Comparison of ENCODE assay signal across 22 cellular contexts in genomic region chr16:22035094-22035675, GRCh38. TPM values are rescaled to one million over a fixed set of nuclear protein-coding genes. Genes with fewer than 3 reads are reported as not detected.
DNase-seq lines count a peak whose midpoint lies in the region; ATAC-seq, FAIRE-seq and TF ChIP-seq lines count a peak whose summit lies in the region.
"Had no signal": no experiment of that assay in that cellular context is flagged by ENCODE, and none has a peak within 500 bp of the region (broad histone marks: within the 10 kb centered on the region; RNA-seq: fewer than 3 reads in every experiment).

No MANE protein-coding gene starts in this region.

- POLR2A ChIA-PET in HepG2 (lab: Yijun Ruan, JAX), result no interaction called here
- POLR2A ChIA-PET in activated B cell treated with CpG ODN at 0.5 μM for 24 hours (lab: Charles Lee), result interaction anchor here (0.5 to 1.0 kb wide), 3 partner anchors 28 to 83 kb away, joined by 3 read pairs; partner anchors contain the start of gene MOSMO

- no peaks in the 10 kb centered on the region for H3K9me3 ChIP-seq in HepG2 (ENCODE audit: low read length)
- no peaks in the 10 kb centered on the region for H3K9me3 ChIP-seq in right lobe of liver
- no peaks in the 10 kb centered on the region for H3K9me3 ChIP-seq in thyroid gland
- H3K9me3 ChIP-seq: ascending aorta had no signal

- ATAC-seq in HepG2, result no peak
- no peak for ATAC-seq in right lobe of liver
- ATAC-seq in GM21360 (IDR thresholded peaks at IDR 0.05; ENCODE audit: unreplicated experiment), result peak; percentile 51
- peak; percentile 74 for ATAC-seq in activated B cell treated with CpG ODN at 0.5 μM for 24 hours (ENCODE audit: low read depth)
- ATAC-seq in HG03045 (IDR thresholded peaks at IDR 0.05; ENCODE audit: unreplicated experiment), result no peak

- no peak overlapping the region for H2AFZ ChIP-seq in HepG2 (ENCODE audit: low read length)
- H2AFZ ChIP-seq: parathyroid adenoma had no signal

- intact Hi-C loops in HepG2 (cut with micrococcal nuclease; ENCODE audit: unreplicated experiment) (no loop called here), right lobe of liver (cut with DNase I) (no loop called here), activated B cell treated with CpG ODN at 0.5 μM for 24 hours (cut with micrococcal nuclease) (loop anchor here (1.0 kb wide), 1 partner anchor 8 kb away; no protein-coding TSS in a partner anchor), thyroid gland (cut with DNase I) (no loop called here)

- peaks cover 19% of the 10 kb centered on the region for H3K4me1 ChIP-seq in HepG2 (ENCODE audit: insufficient read depth, low read length)
- peaks cover 0 to 10% (median 0%) of the 10 kb centered on the region in 4 donors for H3K4me1 ChIP-seq in right lobe of liver
- H3K4me1 ChIP-seq in thyroid gland, result no peaks in the 10 kb centered on the region
- H3K4me1 ChIP-seq: ascending aorta had no signal

- H3K4me3 Mint-ChIP-seq in activated B cell treated with CpG ODN at 0.5 μM for 24 hours, result no peak overlapping the region
- H3K4me3 Mint-ChIP-seq in osteocyte (ENCODE audit: unreplicated experiment), result no peak overlapping the region

- peaks cover 38% of the 10 kb centered on the region for H3K36me3 Mint-ChIP-seq in activated B cell treated with CpG ODN at 0.5 μM for 24 hours (ENCODE audit: low read depth)
- peaks cover 16% of the 10 kb centered on the region for H3K36me3 Mint-ChIP-seq in osteocyte (ENCODE audit: unreplicated experiment)

- TF ChIP-seq POLR2A in HepG2 (IDR thresholded peaks at IDR 0.05; ENCODE audit: insufficient read depth in 1 of 2, low read depth in 2 of 2, low read length in 2 of 2) (no peak), right lobe of liver (IDR thresholded peaks at IDR 0.05) (no peak), thyroid gland (IDR thresholded peaks at IDR 0.05) (no peak)

- peaks cover 7 to 15% of the 10 kb centered on the region in 2 experiments for H3K36me3 ChIP-seq in HepG2 (replicated peaks in 1 of 2; ENCODE audit: control insufficient read depth in 1 of 2, insufficient read depth in 2 of 2, low read length in 2 of 2)
- H3K36me3 ChIP-seq in right lobe of liver, result no peaks in the 10 kb centered on the region
- no peaks in the 10 kb centered on the region for H3K36me3 ChIP-seq in thyroid gland

- TF ChIP-seq EP300 in HepG2 (IDR thresholded peaks at IDR 0.05; ENCODE audit: low read depth in 2 of 2, low read length in 2 of 2) (no peak), HepG2 (CRISPR knock-in tag; IDR thresholded peaks at IDR 0.05; ENCODE audit: borderline replicate concordance) (no peak)

- TF ChIP-seq RAD21 in HepG2 (CRISPR knock-in tag; IDR thresholded peaks at IDR 0.05), result no peak

- peaks cover 27% of the 10 kb centered on the region for H3K79me2 ChIP-seq in HepG2 (ENCODE audit: insufficient read depth, low read length)

- H3K4me3 ChIP-seq in HepG2 (replicated peaks in 1 of 3; ENCODE audit: insufficient read depth in 1 of 3, low read depth in 2 of 3, low read length in 3 of 3), result no peak overlapping the region
- no peak overlapping the region for H3K4me3 ChIP-seq in right lobe of liver
- no peak overlapping the region for H3K4me3 ChIP-seq in thyroid gland (replicated peaks in 1 of 3)
- H3K4me3 ChIP-seq: ascending aorta, coronary artery, skin epidermis had no signal

- H3K9ac ChIP-seq in HepG2 (ENCODE audit: insufficient read depth, low read depth, low read length), result no peak overlapping the region
- H3K9ac ChIP-seq: parathyroid adenoma had no signal

- H3K4me2 ChIP-seq in HepG2 (ENCODE audit: low read depth, low read length), result no peak overlapping the region

- in situ Hi-C loops in HepG2 (cut with HindIII; ENCODE audit: extremely low pct_ligation_motif_present, low pct_unique_long_range_greater_than_20kb), result no loop called here

- H3K4me1 Mint-ChIP-seq in activated B cell treated with CpG ODN at 0.5 μM for 24 hours, result peaks cover 20% of the 10 kb centered on the region
- peaks cover 2% of the 10 kb centered on the region for H3K4me1 Mint-ChIP-seq in osteocyte (ENCODE audit: unreplicated experiment)

- CTCF ChIA-PET in HepG2 (lab: Yijun Ruan, JAX; ENCODE audit: low intra/inter-chr PET ratio, low total read pairs) (no interaction called here), activated B cell treated with CpG ODN at 0.5 μM for 24 hours (lab: Charles Lee) (interaction anchor here (0.7 kb wide), 1 partner anchor 42 kb away, joined by 4 read pairs; no protein-coding TSS in a partner anchor)

- 99% methylated on average over 5 of the region's 5 CpGs for WGBS in HepG2 (ENCODE audit: low lambda C conversion rate)
- WGBS in right lobe of liver (ENCODE audit: insufficient coverage, low coverage, low lambda C conversion rate, missing lambda C conversion rate), result 97% methylated on average over 3 of the region's 5 CpGs
- 50 to 69% methylated on average over 5 of the region's 5 CpGs for WGBS in thyroid gland, 2 donors

- DNase-seq in HepG2 (ENCODE audit: low spot score), result no peak
- DNase-seq in right lobe of liver, result no peak
- no peak for DNase-seq in activated B cell treated with CpG ODN at 0.5 μM for 24 hours
- DNase-seq in thyroid gland, result peak; percentile 21 to 38
- no peak for DNase-seq in LoVo (ENCODE audit: low spot score)
- no peak for DNase-seq in osteocyte (ENCODE audit: extremely low spot score, unreplicated experiment)
- DNase-seq: activated CD4-positive, alpha-beta T cell treated with anti-CD3 and anti-CD28 coated beads for 48 hours; DND-41; erythroblast; kidney; NCI-H2029; NCI-H69; stimulated activated naive CD4-positive, alpha-beta T cell had no signal

- no peak for FAIRE-seq in HepG2 (lab: Jason Lieb, UNC)
- FAIRE-seq: HTR-8/SVneo, kidney had no signal

- BruUV-seq in HepG2 (replicated peaks; lab: Mats Ljungman, UMichigan), result no TSS peak

- peak overlapping the region; percentile 69 for H3K27ac Mint-ChIP-seq in activated B cell treated with CpG ODN at 0.5 μM for 24 hours
- no peak overlapping the region for H3K27ac Mint-ChIP-seq in osteocyte (ENCODE audit: unreplicated experiment)

- no peak for TF ChIP-seq CTCF in HepG2 (CRISPR knock-in tag; IDR thresholded peaks at IDR 0.05)
- TF ChIP-seq CTCF in right lobe of liver (IDR thresholded peaks at IDR 0.05), result no peak
- TF ChIP-seq CTCF in activated B cell treated with CpG ODN at 0.5 μM for 24 hours (IDR thresholded peaks at IDR 0.05), result no peak
- no peak for TF ChIP-seq CTCF in thyroid gland (IDR thresholded peaks at IDR 0.05)
- TF ChIP-seq CTCF in osteocyte (IDR thresholded peaks at IDR 0.05), result no peak

- H3K27ac ChIP-seq in HepG2 (ENCODE audit: extremely low read length, insufficient read depth, low read length) (no peak overlapping the region), right lobe of liver (no peak overlapping the region), thyroid gland (no peak overlapping the region)
- H3K27ac ChIP-seq: ascending aorta, coronary artery, parathyroid adenoma, skin epidermis had no signal

- H3K9me3 Mint-ChIP-seq in activated B cell treated with CpG ODN at 0.5 μM for 24 hours (no peaks in the 10 kb centered on the region), osteocyte (ENCODE audit: unreplicated experiment) (no peaks in the 10 kb centered on the region)

- no peaks in the 10 kb centered on the region for H3K27me3 Mint-ChIP-seq in activated B cell treated with CpG ODN at 0.5 μM for 24 hours
- no peaks in the 10 kb centered on the region for H3K27me3 Mint-ChIP-seq in osteocyte (ENCODE audit: unreplicated experiment)

- H3K27me3 ChIP-seq in HepG2 (ENCODE audit: control insufficient read depth in 1 of 2, insufficient read depth in 2 of 2, low read length in 2 of 2) (no peaks in the 10 kb centered on the region), right lobe of liver (no peaks in the 10 kb centered on the region), thyroid gland (no peaks in the 10 kb centered on the region)
- H3K27me3 ChIP-seq: ascending aorta had no signal

- H4K20me1 ChIP-seq in HepG2 (ENCODE audit: insufficient read depth, low read length), result peaks cover 4% of the 10 kb centered on the region

RNA-seq across cellular contexts. Expression of gene MOSMO, which starts 27.3 kb away (rescaled TPM):
- total RNA-seq in HepG2 (2016; rRNA removed; fragmentation: Illumina TruSeq; extraction: Trizol) (19.1 and 26.7 TPM in 2 replicates), right lobe of liver (10 to 100 TPM in 2 of 6 experiments, 1 to 10 TPM in 4; 6.7 to 13.4 (median 7.5) TPM), activated B cell treated with CpG ODN at 0.5 μM for 24 hours (14.3 and 21.3 TPM in 2 replicates), thyroid gland (10 to 100 TPM; 13.8 to 39.8 (median 28.1) TPM), osteocyte (12.4 and 16.8 TPM in 2 replicates)
- 34.5 and 48.8 TPM in 2 replicates for total RNA-seq in HepG2 (2016; cell fraction: cytosol; rRNA removed; fragmentation: Illumina TruSeq; extraction: Trizol; ENCODE audit: low read depth)
- 16.9 and 27.7 TPM in 2 replicates for total RNA-seq in HepG2 (2016; cell fraction: insoluble cytoplasmic fraction; rRNA removed; fragmentation: Illumina TruSeq; extraction: Trizol)
- total RNA-seq in HepG2 (2016; cell fraction: membrane; rRNA removed; fragmentation: Illumina TruSeq; extraction: Trizol), result 47.0 and 53.1 TPM in 2 replicates
- total RNA-seq in HepG2 (2016; cell fraction: nucleus; rRNA removed; fragmentation: Illumina TruSeq; extraction: Trizol), result 39.8 and 41.4 TPM in 2 replicates
- 29.2 and 32.6 TPM in 2 replicates for polyA plus RNA-seq in HepG2 (2011; rRNA removed)
- 15.1 and 17.4 TPM in 2 replicates for polyA plus RNA-seq in HepG2 (2011; cell fraction: cytosol; rRNA removed)
- polyA plus RNA-seq in HepG2 (2011; cell fraction: nucleus; rRNA removed), result 31.8 and 32.6 TPM in 2 replicates
- polyA plus RNA-seq in HepG2 (2012), result 24.9 and 29.4 TPM in 2 replicates
- 63.6 and 64.2 TPM in 2 replicates for polyA plus RNA-seq in HepG2 (2016; cell fraction: cytosol; fragmentation: Illumina TruSeq; extraction: Trizol; ENCODE audit: low read depth)
- 17.4 and 20.9 TPM in 2 replicates for polyA plus RNA-seq in HepG2 (2016; cell fraction: insoluble cytoplasmic fraction; fragmentation: Illumina TruSeq; extraction: Trizol; ENCODE audit: low read depth)
- polyA plus RNA-seq in HepG2 (2016; cell fraction: membrane; fragmentation: Illumina TruSeq; extraction: Trizol; ENCODE audit: low read depth), result 55.0 and 58.1 TPM in 2 replicates
- polyA plus RNA-seq in HepG2 (2016; cell fraction: nucleus; fragmentation: Illumina TruSeq; extraction: Trizol; ENCODE audit: insufficient read depth, low read depth), result 50.7 and 52.4 TPM in 2 replicates
- polyA minus RNA-seq in HepG2 (2011; rRNA and poly(A)+ RNA removed; ENCODE audit: low replicate concordance), result 13.8 and 35.0 TPM in 2 replicates
- 11.3 and 13.2 TPM in 2 replicates for polyA minus RNA-seq in HepG2 (2011; cell fraction: cytosol; rRNA and poly(A)+ RNA removed)
- polyA minus RNA-seq in HepG2 (2011; cell fraction: nucleus; rRNA and poly(A)+ RNA removed), result 49.3 and 57.4 TPM in 2 replicates

RNA-seq across cellular contexts. Expression of gene PDZD9, which starts 34.3 kb away (rescaled TPM):
- not detected in 2 replicates for total RNA-seq in HepG2 (2016; rRNA removed; fragmentation: Illumina TruSeq; extraction: Trizol)
- not detected in 2 replicates for total RNA-seq in HepG2 (2016; cell fraction: cytosol; rRNA removed; fragmentation: Illumina TruSeq; extraction: Trizol; ENCODE audit: low read depth)
- total RNA-seq in HepG2 (2016; cell fraction: insoluble cytoplasmic fraction; rRNA removed; fragmentation: Illumina TruSeq; extraction: Trizol), result not detected in 2 replicates
- not detected in 2 replicates for total RNA-seq in HepG2 (2016; cell fraction: membrane; rRNA removed; fragmentation: Illumina TruSeq; extraction: Trizol)
- not detected in 2 replicates for total RNA-seq in HepG2 (2016; cell fraction: nucleus; rRNA removed; fragmentation: Illumina TruSeq; extraction: Trizol)
- polyA plus RNA-seq in HepG2 (2011; rRNA removed), result not detected in 2 replicates
- polyA plus RNA-seq in HepG2 (2011; cell fraction: cytosol; rRNA removed), result not detected in 2 replicates
- polyA plus RNA-seq in HepG2 (2011; cell fraction: nucleus; rRNA removed), result not detected in 2 replicates
- polyA plus RNA-seq in HepG2 (2012), result 0.25 TPM in 1 of 2 replicates, not detected in the other
- not detected in 2 replicates for polyA plus RNA-seq in HepG2 (2016; cell fraction: cytosol; fragmentation: Illumina TruSeq; extraction: Trizol; ENCODE audit: low read depth)
- polyA plus RNA-seq in HepG2 (2016; cell fraction: insoluble cytoplasmic fraction; fragmentation: Illumina TruSeq; extraction: Trizol; ENCODE audit: low read depth), result not detected in 2 replicates
- not detected in 2 replicates for polyA plus RNA-seq in HepG2 (2016; cell fraction: membrane; fragmentation: Illumina TruSeq; extraction: Trizol; ENCODE audit: low read depth)
- polyA plus RNA-seq in HepG2 (2016; cell fraction: nucleus; fragmentation: Illumina TruSeq; extraction: Trizol; ENCODE audit: insufficient read depth, low read depth), result not detected in 2 replicates
- polyA minus RNA-seq in HepG2 (2011; rRNA and poly(A)+ RNA removed; ENCODE audit: low replicate concordance), result not detected in 2 replicates
- not detected in 2 replicates for polyA minus RNA-seq in HepG2 (2011; cell fraction: cytosol; rRNA and poly(A)+ RNA removed)
- not detected in 2 replicates for polyA minus RNA-seq in HepG2 (2011; cell fraction: nucleus; rRNA and poly(A)+ RNA removed)
- total RNA-seq in right lobe of liver, result not detected
- total RNA-seq in activated B cell treated with CpG ODN at 0.5 μM for 24 hours, result not detected in 2 replicates
- not detected for total RNA-seq in thyroid gland
- not detected in 2 replicates for total RNA-seq in osteocyte
- total RNA-seq: ascending aorta, kidney, M059J had no signal
- polyA plus RNA-seq: BJ had no signal

RNA-seq across cellular contexts. Expression of gene VWA3A, which starts 57.2 kb away (rescaled TPM):
- total RNA-seq in HepG2 (2016; rRNA removed; fragmentation: Illumina TruSeq; extraction: Trizol) (0.07 TPM in 1 of 2 replicates, not detected in the other), right lobe of liver (under 1 TPM in 1 of 6 experiments, not detected in 5; 0.15 TPM), activated B cell treated with CpG ODN at 0.5 μM for 24 hours (0.53 and 0.54 TPM in 2 replicates), thyroid gland (under 1 TPM in 1 of 4 donors, not detected in 3; 0.56 TPM), osteocyte (0.27 TPM in 1 of 2 replicates, not detected in the other)
- not detected in 2 replicates for total RNA-seq in HepG2 (2016; cell fraction: cytosol; rRNA removed; fragmentation: Illumina TruSeq; extraction: Trizol; ENCODE audit: low read depth)
- total RNA-seq in HepG2 (2016; cell fraction: insoluble cytoplasmic fraction; rRNA removed; fragmentation: Illumina TruSeq; extraction: Trizol), result not detected in 2 replicates
- total RNA-seq in HepG2 (2016; cell fraction: membrane; rRNA removed; fragmentation: Illumina TruSeq; extraction: Trizol), result 0.21 TPM in 1 of 2 replicates, not detected in the other
- total RNA-seq in HepG2 (2016; cell fraction: nucleus; rRNA removed; fragmentation: Illumina TruSeq; extraction: Trizol), result not detected in 2 replicates
- 0.03 and 0.10 TPM in 2 replicates for polyA plus RNA-seq in HepG2 (2011; rRNA removed)
- 0.04 TPM in 1 of 2 replicates, not detected in the other for polyA plus RNA-seq in HepG2 (2011; cell fraction: cytosol; rRNA removed)
- 0.40 and 0.56 TPM in 2 replicates for polyA plus RNA-seq in HepG2 (2011; cell fraction: nucleus; rRNA removed)
- polyA plus RNA-seq in HepG2 (2012), result 0.07 and 0.60 TPM in 2 replicates
- not detected in 2 replicates for polyA plus RNA-seq in HepG2 (2016; cell fraction: cytosol; fragmentation: Illumina TruSeq; extraction: Trizol; ENCODE audit: low read depth)
- polyA plus RNA-seq in HepG2 (2016; cell fraction: insoluble cytoplasmic fraction; fragmentation: Illumina TruSeq; extraction: Trizol; ENCODE audit: low read depth), result not detected in 2 replicates
- polyA plus RNA-seq in HepG2 (2016; cell fraction: membrane; fragmentation: Illumina TruSeq; extraction: Trizol; ENCODE audit: low read depth), result not detected in 2 replicates
- not detected in 2 replicates for polyA plus RNA-seq in HepG2 (2016; cell fraction: nucleus; fragmentation: Illumina TruSeq; extraction: Trizol; ENCODE audit: insufficient read depth, low read depth)
- polyA minus RNA-seq in HepG2 (2011; rRNA and poly(A)+ RNA removed; ENCODE audit: low replicate concordance), result not detected in 2 replicates
- polyA minus RNA-seq in HepG2 (2011; cell fraction: cytosol; rRNA and poly(A)+ RNA removed), result not detected in 2 replicates
- 0.13 TPM in 1 of 2 replicates, not detected in the other for polyA minus RNA-seq in HepG2 (2011; cell fraction: nucleus; rRNA and poly(A)+ RNA removed)
- total RNA-seq: ascending aorta, M059J had no signal

Comparison
In these comparisons a context has a peak if more than half of its experiments do, and no peak if none do; other contexts are left out.
1. ATAC-seq: peak in GM21360 (single experiment) and activated B cell treated with CpG ODN at 0.5 μM for 24 hours (single experiment); none in HepG2 (single experiment), right lobe of liver (0 of 4) and HG03045 (single experiment).
2. DNase-seq: peak in thyroid gland (2 of 2); none in HepG2 (single experiment), right lobe of liver (0 of 3), activated B cell treated with CpG ODN at 0.5 μM for 24 hours (single experiment), LoVo (single experiment) and osteocyte (single experiment).